1 cellular context compared by ENCODE assay signal in genomic region chr1:21778405-21778727, GRCh38.
TF ChIP-seq lines count a peak whose summit lies in the region.

No MANE protein-coding gene starts in this region.

TF ChIP-seq in SK-N-SH treated with all-trans-retinoic acid at 6 μM for 48 hours, 23 proteins besides CTCF, POLR2A, EP300 and RAD21 (continued from another document):
- TF ChIP-seq BACH2 (CRISPR knock-in tag; IDR thresholded peaks at IDR 0.05; ENCODE audit: borderline replicate concordance) (no peak), POU6F1 (CRISPR knock-in tag; IDR thresholded peaks at IDR 0.05; ENCODE audit: borderline replicate concordance, low read depth) (no peak), CREB5 (CRISPR knock-in tag; IDR thresholded peaks at IDR 0.05; ENCODE audit: low read depth) (no peak), SNAI2 (CRISPR knock-in tag; IDR thresholded peaks at IDR 0.05) (no peak)
